Comparison of ENCODE assay signal across 6 cellular contexts in the genomic region with DNA sequence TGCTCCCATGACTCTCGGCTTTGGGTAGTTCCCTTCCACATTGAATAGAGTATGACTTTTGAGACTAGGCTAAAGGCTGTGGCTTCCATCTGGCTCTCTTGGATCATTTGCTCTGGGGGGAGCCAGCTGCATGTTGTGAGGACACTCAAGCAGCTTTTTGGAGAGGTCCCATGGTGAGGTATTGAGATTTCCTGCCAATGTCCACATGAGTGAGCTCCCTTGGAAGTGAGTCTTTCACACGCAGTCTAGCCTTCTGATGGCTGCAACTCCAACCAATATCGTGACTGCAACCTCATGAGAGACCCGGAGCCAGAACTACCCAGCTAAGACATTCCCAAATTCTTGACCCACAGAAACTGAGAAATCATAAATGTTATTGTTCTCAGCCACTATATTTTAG.
"Had no signal": no experiment of that assay in that cellular context is flagged by ENCODE, and none has a peak within 500 bp of the region (broad histone marks: within the 10 kb centered on the region; RNA-seq: fewer than 3 reads in every experiment).

No MANE protein-coding gene starts in this region.

- DNase-seq: GOT3, H7, HFFc6, IMR-90 had no signal

- ATAC-seq: HCT116, K562 had no signal
